19 cellular contexts compared by ENCODE assay signal in genomic region chr2:212532087-212532486, GRCh38. TPM values are rescaled to one million over a fixed set of nuclear protein-coding genes. Genes with fewer than 3 reads are reported as not detected.
DNase-seq lines count a peak whose midpoint lies in the region; ATAC-seq and TF ChIP-seq lines count a peak whose summit lies in the region.
"Had no signal": no experiment of that assay in that cellular context is flagged by ENCODE, and none has a peak within 500 bp of the region (broad histone marks: within the 10 kb centered on the region; RNA-seq: fewer than 3 reads in every experiment).

No MANE protein-coding gene starts in this region.

- H3K36me3 Mint-ChIP-seq in brain (no peaks in the 10 kb centered on the region), neural progenitor cell (no peaks in the 10 kb centered on the region)
- H3K36me3 Mint-ChIP-seq: CD4-positive, alpha-beta memory T cell had no signal

- H3K79me2 ChIP-seq in neural progenitor cell (ENCODE audit: low read depth): no peaks in the 10 kb centered on the region

- no peaks in the 10 kb centered on the region for H3K9me3 Mint-ChIP-seq in brain
- H3K9me3 Mint-ChIP-seq in neural progenitor cell: no peaks in the 10 kb centered on the region
- H3K9me3 Mint-ChIP-seq: GM23338, H9, HFFc6 had no signal

- H3K4me1 Mint-ChIP-seq in brain (peaks cover 63% of the 10 kb centered on the region), neural progenitor cell (peaks cover 56% of the 10 kb centered on the region)

- peaks cover 19% of the 10 kb centered on the region for H4K20me1 ChIP-seq in neural progenitor cell (ENCODE audit: low read depth)

- H3K4me3 ChIP-seq in HEK293 (ENCODE audit: low read depth, low read length) (no peak overlapping the region), neural progenitor cell (no peak overlapping the region)
- H3K4me3 ChIP-seq: A549, GM23338 had no signal

- H2AFZ ChIP-seq in neural progenitor cell (replicated peaks): no peak overlapping the region
- H2AFZ ChIP-seq: GM23338 had no signal

- peak overlapping the region in 2 of 5 experiments; percentile 48 to 84 for H3K27ac Mint-ChIP-seq in brain
- peak overlapping the region; percentile 79 for H3K27ac Mint-ChIP-seq in neural progenitor cell
- H3K27ac Mint-ChIP-seq: CD4-positive, alpha-beta memory T cell; GM23338; H9; HFFc6 had no signal

- H3K27ac ChIP-seq in HEK293 (ENCODE audit: extremely low read depth, low read depth, low read length) (no peak overlapping the region), neural progenitor cell (no peak overlapping the region)
- H3K27ac ChIP-seq: A549 had no signal

- TF ChIP-seq CTCF in HEK293 (tag by site-specific recombination; IDR thresholded peaks at IDR 0.05): no peak
- TF ChIP-seq CTCF in brain (conservative IDR thresholded peaks at IDR 0.05): no peak
- no peak for TF ChIP-seq CTCF in neural progenitor cell (IDR thresholded peaks at IDR 0.05)

- no peak overlapping the region for H3K4me2 ChIP-seq in neural progenitor cell
- H3K4me2 ChIP-seq: A549, GM23338 had no signal

- H3K4me1 ChIP-seq in HEK293 (ENCODE audit: control insufficient read depth, insufficient read depth, low read length) (peaks cover 42% of the 10 kb centered on the region), neural progenitor cell (peaks cover 17% of the 10 kb centered on the region)

- POLR2A ChIA-PET in HEK293 (lab: Yijun Ruan, JAX): no interaction called here

- H3K4me3 Mint-ChIP-seq in brain (peak overlapping the region in 4 of 5 experiments; percentile 16 to 73 (median 70)), neural progenitor cell (peak overlapping the region; percentile 68)
- H3K4me3 Mint-ChIP-seq: CD4-positive, alpha-beta memory T cell; GM23338; H9; HFFc6 had no signal

- no peak overlapping the region for H3K9ac ChIP-seq in neural progenitor cell

- peaks cover 18% of the 10 kb centered on the region for H3F3A ChIP-seq in neural progenitor cell (ENCODE audit: low read depth)

- H3K36me3 ChIP-seq in HEK293 (ENCODE audit: control insufficient read depth in 2 of 2, insufficient read depth in 1 of 2, low read length in 2 of 2) (no peaks in the 10 kb centered on the region), neural progenitor cell (no peaks in the 10 kb centered on the region)

- CTCF ChIA-PET in HEK293 (lab: Yijun Ruan, JAX): interaction anchor here (0.8 to 1.6 kb wide), 6 partner anchors 8 to 787 kb away, joined by 3 to 16 read pairs (median 4); no protein-coding TSS in a partner anchor

- peaks cover 48% of the 10 kb centered on the region for H3K27me3 Mint-ChIP-seq in brain
- peaks cover 3% of the 10 kb centered on the region for H3K27me3 Mint-ChIP-seq in neural progenitor cell (ENCODE audit: insufficient read depth, low read depth)

- H3K27me3 ChIP-seq in neural progenitor cell: peaks cover 39% of the 10 kb centered on the region

- no peak for DNase-seq in neural progenitor cell (ENCODE audit: low spot score)
- no peak for DNase-seq in cerebellum (ENCODE audit: low spot score)
- DNase-seq in DMS79 (lab: John Stamatoyannopoulos, UW): no peak
- DNase-seq: 8988T; C1 segment of cervical spinal cord; Calu3; CD4-positive, alpha-beta memory T cell; DMS53; DND-41; H9; HFFc6 had no signal

- ATAC-seq in HG02571 (IDR thresholded peaks at IDR 0.05; ENCODE audit: unreplicated experiment) (no peak), esophagus mucosa (no peak)
- ATAC-seq: A549, GM23338, HCT116 had no signal

- no peaks in the 10 kb centered on the region for H3K9me3 ChIP-seq in HEK293 (ENCODE audit: control insufficient read depth, insufficient read depth, low read depth, low read length)
- no peaks in the 10 kb centered on the region for H3K9me3 ChIP-seq in neural progenitor cell (ENCODE audit: low read depth)
- H3K9me3 ChIP-seq: A549 had no signal

TF ChIP-seq in HEK293, 187 proteins besides CTCF, POLR2A, EP300 and RAD21 (continues in another document):
- no peak for TF ChIP-seq SP2 (tag by site-specific recombination; IDR thresholded peaks at IDR 0.05)
- peak; percentile 65; the same call in 1 of the 2 replicates for TF ChIP-seq PRDM1 (tag by site-specific recombination; IDR thresholded peaks at IDR 0.05)
- TF ChIP-seq ZNF132 (tag by site-specific recombination; IDR thresholded peaks at IDR 0.05; ENCODE audit: borderline replicate concordance): no peak
- no peak for TF ChIP-seq ZXDB (tag by site-specific recombination; IDR thresholded peaks at IDR 0.05)
- TF ChIP-seq MYNN (tag by site-specific recombination; IDR thresholded peaks at IDR 0.05; ENCODE audit: borderline replicate concordance): no peak
- no peak for TF ChIP-seq TCF7L2 (IDR thresholded peaks at IDR 0.05; ENCODE audit: borderline replicate concordance, low read depth, low read length)
- TF ChIP-seq ZBTB44 (tag by site-specific recombination; IDR thresholded peaks at IDR 0.05): no peak
- TF ChIP-seq ZNF335 (tag by site-specific recombination; conservative IDR thresholded peaks at IDR 0.05): peak; percentile 46; the same call in 1 of the 2 replicates
- no peak for TF ChIP-seq ZNF747 (tag by site-specific recombination; IDR thresholded peaks at IDR 0.05)
- no peak for TF ChIP-seq ZNF155 (tag by site-specific recombination; IDR thresholded peaks at IDR 0.05)
- TF ChIP-seq ZNF26 (tag by site-specific recombination; IDR thresholded peaks at IDR 0.05): no peak
- TF ChIP-seq ZBTB17 (tag by site-specific recombination; IDR thresholded peaks at IDR 0.05): no peak
- TF ChIP-seq IKZF3 (tag by site-specific recombination; IDR thresholded peaks at IDR 0.05): 0 out of 2 replicates have a peak, but pooled peaks have one; percentile 23
- TF ChIP-seq INSM2 (tag by site-specific recombination; IDR thresholded peaks at IDR 0.05): no peak
- TF ChIP-seq PRDM6 (tag by site-specific recombination; IDR thresholded peaks at IDR 0.05): peak; percentile 48

RNA-seq across cellular contexts. Expression of gene ERBB4, which starts 6.5 kb away (rescaled TPM):
- polyA plus RNA-seq in brain (ENCODE audit: insufficient read depth, low read depth, low replicate concordance): 0.81 TPM
- 0.59 and 1.5 TPM in 2 replicates for total RNA-seq in neural progenitor cell (ENCODE audit: low replicate concordance)
- 0.12 TPM for total RNA-seq in esophagus mucosa
- 154 TPM for total RNA-seq in cerebellum
- total RNA-seq: CD4-positive, alpha-beta memory T cell; HFFc6 had no signal
- polyA plus RNA-seq: A549; BJ; CD4-positive, alpha-beta memory T cell had no signal

Comparison
In these comparisons a context has a peak if more than half of its experiments do, and no peak if none do; other contexts are left out.
1. RNA of gene ERBB4, which starts 6.5 kb away (total RNA-seq): 154 TPM in cerebellum (single experiment); 0.59 to 1.5 TPM in neural progenitor cell and 0.12 TPM in esophagus mucosa (single experiment); every median in the first group is over 10 times any median in the second.